8 cellular contexts compared by ENCODE assay signal in the genomic region with DNA sequence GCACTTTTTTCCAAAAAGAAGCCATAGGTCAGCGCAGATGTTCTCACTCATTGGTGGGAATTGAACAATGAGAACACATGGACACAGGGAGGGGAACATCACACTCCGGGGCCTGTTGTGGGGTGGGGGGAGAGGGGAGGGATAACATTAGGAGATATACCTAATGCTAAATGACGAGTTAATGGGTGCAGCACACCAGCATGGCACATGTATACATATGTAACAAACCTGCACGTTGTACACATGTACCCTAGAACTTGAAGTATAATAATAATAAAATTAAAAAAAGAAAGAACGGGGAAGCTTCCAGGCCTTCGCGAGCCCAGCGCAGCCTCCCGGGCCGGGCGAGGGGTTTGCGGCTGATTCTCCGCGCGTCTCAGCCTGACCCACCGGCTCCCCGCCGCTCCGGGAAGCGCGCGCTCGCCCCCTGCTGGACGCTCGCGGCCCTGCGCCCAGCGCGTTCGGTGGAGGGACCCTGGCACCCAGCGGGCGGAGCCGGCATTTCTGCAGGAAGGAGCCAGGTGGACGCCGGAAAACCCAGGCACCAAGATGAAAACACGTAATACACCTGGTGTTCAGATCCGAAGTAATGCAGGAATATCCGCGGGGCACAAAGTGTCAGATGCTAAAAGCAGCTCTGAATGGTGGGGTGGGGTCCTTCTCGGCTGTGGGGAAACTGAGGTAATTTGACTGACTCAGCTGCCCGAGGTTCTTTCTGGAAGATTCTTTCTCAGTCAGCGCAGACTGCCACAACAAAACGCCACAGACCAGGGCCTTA.
A peak's percentile ranks its signal among the peaks of the same experiment; 100 is the strongest.
DNase-seq lines count a peak whose midpoint lies in the region; ATAC-seq, FAIRE-seq and TF ChIP-seq lines count a peak whose summit lies in the region.
"Not testable (repeated sequence)": the region's sequence is repeated elsewhere in the genome, so short reads cannot be mapped to it uniquely, and the experiment has no call there.

No MANE protein-coding gene starts in this region.

- CTCF ChIA-PET in A673 (lab: Charles Lee) (interaction anchor here (0.5 to 0.7 kb wide), 2 partner anchors 327 to 460 kb away, joined by 3 to 4 read pairs; no protein-coding TSS in a partner anchor), RWPE1 (lab: Yijun Ruan, JAX) (interaction anchor here (0.6 to 4.9 kb wide), 28 partner anchors 9 to 925 kb away, joined by 3 to 53 read pairs (median 4); partner anchors contain the start of gene OLFM1)

- not testable (repeated sequence) for H3K4me3 ChIP-seq in A673 (ENCODE audit: low read depth, low read length, poor library complexity, severe bottlenecking); effector memory CD4-positive, alpha-beta T cell (ENCODE audit: insufficient read depth, low read depth, low read length, poor library complexity, severe bottlenecking); left lung

- POLR2A ChIA-PET in A673 (lab: Charles Lee; ENCODE audit: low non-redundant PET); RWPE1 (lab: Yijun Ruan, JAX; ENCODE audit: low non-redundant PET): not testable (repeated sequence)

- DNase-seq in A673 (ENCODE audit: low spot score), result peak; percentile 82
- DNase-seq in GM12892 (ENCODE audit: insufficient read length), result peak; percentile 91
- peak; percentile 17 for DNase-seq in MV-4-11 (lab: John Stamatoyannopoulos, UW)
- peak; percentile 96 for DNase-seq in RWPE1 (ENCODE audit: low spot score)
- peak; percentile 53 for DNase-seq in activated T-cell treated with anti-CD3 and anti-CD28 coated beads for 4 hours
- DNase-seq in effector memory CD4-positive, alpha-beta T cell, result peak; percentile 10 to 25 (median 24)
- DNase-seq in left lung, result peak; percentile 47 to 92
- DNase-seq in stimulated activated CD4-positive, alpha-beta T cell treated with anti-CD3 and anti-CD28 coated beads, Interleukin-15, amount 100 ng/mL, for 24 hours, result peak; percentile 79

- not testable (repeated sequence) for TF ChIP-seq POLR2A in GM12892 (IDR thresholded peaks at IDR 0.05; ENCODE audit: low read depth, low read length)

- not testable (repeated sequence) for H3K4me1 ChIP-seq in A673 (ENCODE audit: insufficient read depth, low read length, poor library complexity, severe bottlenecking); effector memory CD4-positive, alpha-beta T cell (ENCODE audit: control insufficient read depth, insufficient read depth, low read length, poor library complexity, severe bottlenecking); left lung

- not testable (repeated sequence) for H3K27ac ChIP-seq in A673 (ENCODE audit: low read depth, low read length, poor library complexity, severe bottlenecking); RWPE1; effector memory CD4-positive, alpha-beta T cell (ENCODE audit: insufficient read depth, low read length, poor library complexity, severe bottlenecking); left lung

- BruUV-seq in A673 (replicated peaks; lab: Mats Ljungman, UMichigan), result not testable (repeated sequence)

- H3K27me3 ChIP-seq in A673 (replicated peaks; ENCODE audit: insufficient read depth, low read depth, low read length, poor library complexity); effector memory CD4-positive, alpha-beta T cell (replicated peaks; ENCODE audit: control insufficient read depth, insufficient read depth, low read length, poor library complexity, severe bottlenecking): not testable (repeated sequence)
- H3K27me3 ChIP-seq in left lung, result peaks cover 0 to 43% of the 10 kb centered on the region in 2 donors

- not testable (repeated sequence) for H3K9me3 ChIP-seq in A673 (ENCODE audit: low read depth, low read length, poor library complexity, severe bottlenecking); effector memory CD4-positive, alpha-beta T cell (ENCODE audit: control insufficient read depth, low read length); left lung

- not testable (repeated sequence) for H3K36me3 ChIP-seq in A673 (ENCODE audit: insufficient read depth, low read length, poor library complexity, severe bottlenecking); effector memory CD4-positive, alpha-beta T cell (ENCODE audit: control insufficient read depth, insufficient read depth, low read length); left lung

- peak; percentile 99 for TF ChIP-seq CTCF in A673 (conservative IDR thresholded peaks at IDR 0.05; ENCODE audit: low read depth, low read length)
- peak; percentile 100 for TF ChIP-seq CTCF in RWPE1 (conservative IDR thresholded peaks at IDR 0.05; ENCODE audit: low read depth)
- peak; percentile 98 to 99 for TF ChIP-seq CTCF in left lung (IDR thresholded peaks at IDR 0.05)

- intact Hi-C loops in A673 (cut with micrococcal nuclease; ENCODE audit: unreplicated experiment) (loop anchor here (1.0 to 10.0 kb wide), 3 partner anchors 326 to 718 kb away; no protein-coding TSS in a partner anchor), left lung (cut with DNase I) (loop anchor here in 1 of 2 donors (5.0 kb wide), 1 partner anchor 325 kb away; the partner anchor contains the start of gene OLFM1)

- peak; percentile 97 for ATAC-seq in left lung

- FAIRE-seq in GM12892 (lab: Jason Lieb, UNC), result peak; percentile 56

Comparison
In these comparisons a context has a peak if more than half of its experiments do, and no peak if none do; other contexts are left out.
1. DNase-seq: peak in every context shown above with its lines; median percentile 96 in RWPE1; 91 in GM12892; 82 in A673; 79 in stimulated activated CD4-positive, alpha-beta T cell treated with anti-CD3 and anti-CD28 coated beads, Interleukin-15, amount 100 ng/mL, for 24 hours; 70 in left lung; 53 in activated T-cell treated with anti-CD3 and anti-CD28 coated beads for 4 hours; 24 in effector memory CD4-positive, alpha-beta T cell; 17 in MV-4-11.